Comparison of ENCODE assay signal across 1 cellular context in the genomic region with DNA sequence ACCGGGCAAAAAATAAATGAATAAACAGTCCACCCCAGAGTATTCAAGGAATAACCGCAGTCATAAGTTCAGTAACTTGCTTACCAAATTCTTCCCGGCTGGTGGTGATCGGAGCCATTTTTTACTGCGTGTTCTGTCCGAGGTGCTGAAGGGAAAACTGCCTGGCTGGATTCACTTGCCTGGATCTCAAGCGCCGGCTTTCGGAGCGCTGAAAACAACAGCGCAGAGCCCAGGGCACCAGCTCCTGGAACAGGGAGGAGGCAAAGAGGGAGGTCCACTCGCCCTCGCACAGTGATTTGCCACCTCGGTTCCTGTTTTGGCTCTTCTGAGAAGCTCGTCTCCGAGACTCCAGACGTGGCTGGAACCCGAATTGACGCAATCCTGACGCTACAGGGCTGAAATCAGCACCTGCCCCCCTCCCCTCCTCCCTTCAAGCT.
TF ChIP-seq lines count a peak whose summit lies in the region.

A gene with protein sequence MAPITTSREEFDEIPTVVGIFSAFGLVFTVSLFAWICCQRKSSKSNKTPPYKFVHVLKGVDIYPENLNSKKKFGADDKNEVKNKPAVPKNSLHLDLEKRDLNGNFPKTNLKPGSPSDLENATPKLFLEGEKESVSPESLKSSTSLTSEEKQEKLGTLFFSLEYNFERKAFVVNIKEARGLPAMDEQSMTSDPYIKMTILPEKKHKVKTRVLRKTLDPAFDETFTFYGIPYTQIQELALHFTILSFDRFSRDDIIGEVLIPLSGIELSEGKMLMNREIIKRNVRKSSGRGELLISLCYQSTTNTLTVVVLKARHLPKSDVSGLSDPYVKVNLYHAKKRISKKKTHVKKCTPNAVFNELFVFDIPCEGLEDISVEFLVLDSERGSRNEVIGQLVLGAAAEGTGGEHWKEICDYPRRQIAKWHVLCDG (minus strand): TSS at position 327 of the 437 bp plus-strand sequence. CDS start 209 bp downstream, at position 118.

TF ChIP-seq in GM12878, 131 proteins besides CTCF, POLR2A, EP300 and RAD21 (continued from another document):
- TF ChIP-seq, protein P1, sequence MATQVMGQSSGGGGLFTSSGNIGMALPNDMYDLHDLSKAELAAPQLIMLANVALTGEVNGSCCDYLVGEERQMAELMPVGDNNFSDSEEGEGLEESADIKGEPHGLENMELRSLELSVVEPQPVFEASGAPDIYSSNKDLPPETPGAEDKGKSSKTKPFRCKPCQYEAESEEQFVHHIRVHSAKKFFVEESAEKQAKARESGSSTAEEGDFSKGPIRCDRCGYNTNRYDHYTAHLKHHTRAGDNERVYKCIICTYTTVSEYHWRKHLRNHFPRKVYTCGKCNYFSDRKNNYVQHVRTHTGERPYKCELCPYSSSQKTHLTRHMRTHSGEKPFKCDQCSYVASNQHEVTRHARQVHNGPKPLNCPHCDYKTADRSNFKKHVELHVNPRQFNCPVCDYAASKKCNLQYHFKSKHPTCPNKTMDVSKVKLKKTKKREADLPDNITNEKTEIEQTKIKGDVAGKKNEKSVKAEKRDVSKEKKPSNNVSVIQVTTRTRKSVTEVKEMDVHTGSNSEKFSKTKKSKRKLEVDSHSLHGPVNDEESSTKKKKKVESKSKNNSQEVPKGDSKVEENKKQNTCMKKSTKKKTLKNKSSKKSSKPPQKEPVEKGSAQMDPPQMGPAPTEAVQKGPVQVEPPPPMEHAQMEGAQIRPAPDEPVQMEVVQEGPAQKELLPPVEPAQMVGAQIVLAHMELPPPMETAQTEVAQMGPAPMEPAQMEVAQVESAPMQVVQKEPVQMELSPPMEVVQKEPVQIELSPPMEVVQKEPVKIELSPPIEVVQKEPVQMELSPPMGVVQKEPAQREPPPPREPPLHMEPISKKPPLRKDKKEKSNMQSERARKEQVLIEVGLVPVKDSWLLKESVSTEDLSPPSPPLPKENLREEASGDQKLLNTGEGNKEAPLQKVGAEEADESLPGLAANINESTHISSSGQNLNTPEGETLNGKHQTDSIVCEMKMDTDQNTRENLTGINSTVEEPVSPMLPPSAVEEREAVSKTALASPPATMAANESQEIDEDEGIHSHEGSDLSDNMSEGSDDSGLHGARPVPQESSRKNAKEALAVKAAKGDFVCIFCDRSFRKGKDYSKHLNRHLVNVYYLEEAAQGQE (IDR thresholded peaks at IDR 0.05; ENCODE audit: low read depth, low read length): peak; percentile 80
- no peak for TF ChIP-seq EZH2 (IDR thresholded peaks at IDR 0.05; ENCODE audit: borderline replicate concordance, control insufficient read depth, low read depth, low read length)
